In genomic region chr7:99504281-99504602, GRCh38 we compare ENCODE assay signal across 8 cellular contexts. TPM values are rescaled to one million over a fixed set of nuclear protein-coding genes. Genes with fewer than 3 reads are reported as not detected.
DNase-seq lines count a peak whose midpoint lies in the region; ATAC-seq, FAIRE-seq and TF ChIP-seq lines count a peak whose summit lies in the region.

No MANE protein-coding gene starts in this region.

- DNase-seq in epithelial cell of esophagus (ENCODE audit: low read depth) (no peak), ovary (no peak), HK-2 (ENCODE audit: unreplicated experiment) (no peak), RPMI8226 (no peak)

- TF ChIP-seq EP300 in ovary (IDR thresholded peaks at IDR 0.05), result no peak

- no peak for ATAC-seq in HG03378 (IDR thresholded peaks at IDR 0.05; ENCODE audit: unreplicated experiment)

- FAIRE-seq in A204.1 (lab: Jason Lieb, UNC) (peak; percentile 93), G401.6 (lab: Jason Lieb, UNC) (peak; percentile 87)

- H3K27ac ChIP-seq in ovary, result peak overlapping the region; percentile 81 to 95

- H3K4me1 ChIP-seq in ovary (ENCODE audit: insufficient read depth), result peaks cover 12% of the 10 kb centered on the region

- H3K27me3 ChIP-seq in ovary, result no peaks in the 10 kb centered on the region

- no peaks in the 10 kb centered on the region for H3K9me3 ChIP-seq in ovary

- TF ChIP-seq POLR2A in Raji (IDR thresholded peaks at IDR 0.05; ENCODE audit: insufficient read depth, low read depth, low read length) (peak; percentile 50; the same call in 1 of the 2 replicates), ovary (IDR thresholded peaks at IDR 0.05) (no peak)

- peak overlapping the region; percentile 94 for H3K4me3 ChIP-seq in epithelial cell of esophagus (ENCODE audit: low read length)
- peak overlapping the region; percentile 75 for H3K4me3 ChIP-seq in ovary

- no peak for TF ChIP-seq CTCF in epithelial cell of esophagus (IDR thresholded peaks at IDR 0.05; ENCODE audit: insufficient read depth, low read depth, low read length, missing control alignments)
- TF ChIP-seq CTCF in ovary (IDR thresholded peaks at IDR 0.05), result no peak

- intact Hi-C loops in ovary (cut with DNase I), result loop anchor here in 1 of 4 donors (5.0 kb wide), 1 partner anchor 48 kb away; the partner anchor contains the start of gene FAM200A

- no peaks in the 10 kb centered on the region for H3K36me3 ChIP-seq in ovary

- 4 to 9% (median 4%) methylated on average over 8 to 19 of the region's 19 CpGs for WGBS in ovary, 3 donors

RNA-seq across cellular contexts. Expression of gene ZKSCAN5, which starts 0.2 kb away (rescaled TPM):
- 10 to 100 TPM in 1 of 7 donors, 1 to 10 TPM in 6; 5.4 to 12.1 (median 8.6) TPM for total RNA-seq in ovary
- 10 to 100 TPM in 1 of 2 donors, 1 to 10 TPM in 1; 5.2 to 10.5 TPM for polyA plus RNA-seq in ovary

RNA-seq across cellular contexts. Expression of gene ZNF394, which starts 4.2 kb away (rescaled TPM):
- 10 to 100 TPM; 29.5 to 43.8 (median 36.7) TPM for total RNA-seq in ovary
- polyA plus RNA-seq in ovary, result 10 to 100 TPM; 19.2 to 23.1 TPM

RNA-seq across cellular contexts. Expression of gene ZNF789, which starts 31.6 kb away (rescaled TPM):
- 10 to 100 TPM in 4 of 7 donors, 1 to 10 TPM in 3; 4.4 to 10.6 (median 10.1) TPM for total RNA-seq in ovary
- 10 to 100 TPM in 1 of 2 donors, 1 to 10 TPM in 1; 6.7 to 15.8 TPM for polyA plus RNA-seq in ovary

RNA-seq across cellular contexts. Expression of gene ATP5MF, which starts 38.3 kb away (rescaled TPM):
- total RNA-seq in ovary, result 100 to 1,000 TPM; 122 to 415 (median 142) TPM
- 100 to 1,000 TPM; 418 to 456 TPM for polyA plus RNA-seq in ovary

RNA-seq across cellular contexts. Expression of gene FAM200A, which starts 47.7 kb away (rescaled TPM):
- total RNA-seq in ovary, result 10 to 100 TPM in 2 of 7 donors, 1 to 10 TPM in 5; 6.4 to 13.5 (median 9.0) TPM
- 1 to 10 TPM; 7.5 to 8.9 TPM for polyA plus RNA-seq in ovary
